Comparison of ENCODE assay signal across 10 cellular contexts in the genomic region with DNA sequence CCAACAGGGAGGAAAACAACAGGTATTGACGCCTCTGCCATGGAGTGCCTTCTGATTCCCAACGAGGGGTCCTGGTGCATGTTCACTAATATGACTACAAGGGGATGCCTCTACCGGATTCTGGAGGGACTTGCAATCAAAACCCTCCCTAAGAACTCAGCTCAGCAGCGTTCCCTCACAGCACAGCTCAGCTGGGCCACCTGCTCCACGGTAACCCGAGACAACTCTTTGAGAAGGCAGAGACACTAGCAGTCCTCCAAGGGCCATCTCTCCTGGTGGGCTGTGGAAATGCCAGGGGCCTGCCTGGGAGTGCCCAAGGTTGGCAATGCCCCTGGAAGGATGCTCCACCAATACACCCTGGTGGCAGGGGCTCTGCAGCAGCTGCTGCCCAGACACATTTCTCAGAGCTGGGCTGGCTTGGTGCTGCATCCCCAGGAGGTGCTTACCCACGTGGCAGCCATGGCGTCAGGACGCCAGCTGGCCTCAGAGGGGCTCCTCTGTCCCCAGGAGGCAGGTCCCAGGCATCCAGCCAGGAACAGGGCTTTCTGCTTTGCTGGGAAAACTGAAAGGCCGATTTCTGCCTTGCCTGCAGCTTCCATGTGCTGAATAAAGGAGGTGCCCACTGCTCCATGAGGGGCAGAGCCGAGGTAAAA. TPM values are rescaled to one million over a fixed set of nuclear protein-coding genes. Genes with fewer than 3 reads are reported as not detected.
DNase-seq lines count a peak whose midpoint lies in the region; ATAC-seq, FAIRE-seq and TF ChIP-seq lines count a peak whose summit lies in the region.
"Had no signal": no experiment of that assay in that cellular context is flagged by ENCODE, and none has a peak within 500 bp of the region (broad histone marks: within the 10 kb centered on the region; RNA-seq: fewer than 3 reads in every experiment).

No MANE protein-coding gene starts in this region.

- peaks cover 5% of the 10 kb centered on the region for H3K79me1 ChIP-seq in H1 (ENCODE audit: low read depth, low read length)

- H2BK120ac ChIP-seq in H1 (replicated peaks; ENCODE audit: low read depth, low read length): no peak overlapping the region

- no peak overlapping the region for H2AFZ ChIP-seq in H1 (ENCODE audit: low read length)
- no peak overlapping the region for H2AFZ ChIP-seq in osteoblast (ENCODE audit: low read length)

- H2BK12ac ChIP-seq in H1 (ENCODE audit: low read depth, low read length): peak overlapping the region; percentile 77; the same call in 1 of the 2 replicates

- H3K36me3 ChIP-seq in H1 (ENCODE audit: control insufficient read depth in 2 of 4, insufficient read depth in 4 of 4, low read length in 3 of 4) (no peaks in the 10 kb centered on the region), osteoblast (ENCODE audit: insufficient read depth, low read length) (no peaks in the 10 kb centered on the region)
- H3K36me3 ChIP-seq in effector memory CD4-positive, alpha-beta T cell (ENCODE audit: control insufficient read depth, insufficient read depth, low read length): no peaks in the 10 kb centered on the region
- H3K36me3 ChIP-seq: MG63 had no signal

- H3K4me2 ChIP-seq in H1 (ENCODE audit: insufficient read depth in 1 of 2, low read depth in 2 of 2, low read length in 2 of 2) (peak overlapping the region in 1 of 2 experiments; percentile 10; a peak in 1 of 4 replicates), osteoblast (ENCODE audit: insufficient read depth, low read length) (no peak overlapping the region)

- H3K18ac ChIP-seq in H1 (ENCODE audit: extremely low read depth, low read length): peak overlapping the region; percentile 17; the same call in 1 of the 2 replicates

- TF ChIP-seq EP300 in H1 (IDR thresholded peaks at IDR 0.05; ENCODE audit: borderline replicate concordance in 1 of 2, low read depth in 2 of 2, low read length in 2 of 2): no peak

- no peak for ATAC-seq in HG02610 (IDR thresholded peaks at IDR 0.05; ENCODE audit: unreplicated experiment)

- peak overlapping the region; percentile 47; the same call in 1 of the 2 replicates for H2AK5ac ChIP-seq in H1 (ENCODE audit: low read depth, low read length)

- H4K8ac ChIP-seq in H1 (ENCODE audit: extremely low read depth, insufficient read depth, low read length): no peak overlapping the region; the same call in 1 of the 2 replicates

- H3K23ac ChIP-seq in H1 (ENCODE audit: insufficient read length): no peak overlapping the region

- H3K4me1 ChIP-seq in H1 (replicated peaks in 1 of 4; ENCODE audit: control insufficient read depth in 3 of 4, insufficient read depth in 4 of 4, low read length in 3 of 4): peaks cover 0 to 21% (median 16%) of the 10 kb centered on the region in 4 experiments; a peak in 6 of 7 replicates
- H3K4me1 ChIP-seq in osteoblast (ENCODE audit: insufficient read depth, low read length): no peaks in the 10 kb centered on the region
- no peaks in the 10 kb centered on the region for H3K4me1 ChIP-seq in effector memory CD4-positive, alpha-beta T cell (ENCODE audit: control insufficient read depth, insufficient read depth, low read length, poor library complexity, severe bottlenecking)

- H3K14ac ChIP-seq in H1 (ENCODE audit: insufficient read length): no peak overlapping the region

- TF ChIP-seq CTCF in H1 (IDR thresholded peaks at IDR 0.05; ENCODE audit: control extremely low read depth in 1 of 3, insufficient read depth in 1 of 3, low read depth in 1 of 3, low read length in 3 of 3): no peak
- no peak for TF ChIP-seq CTCF in osteoblast (IDR thresholded peaks at IDR 0.05; ENCODE audit: extremely low read depth, low read depth, low read length)

- TF ChIP-seq POLR2A in H1 (IDR thresholded peaks at IDR 0.05; ENCODE audit: control extremely low read depth in 1 of 2, low read depth in 2 of 2, low read length in 2 of 2) (no peak), GM12892 (IDR thresholded peaks at IDR 0.05; ENCODE audit: low read depth, low read length) (no peak)

- no peaks in the 10 kb centered on the region for H3K9me3 ChIP-seq in H1 (ENCODE audit: insufficient read depth in 2 of 2, low read depth in 1 of 2, low read length in 1 of 2)
- H3K9me3 ChIP-seq in osteoblast (ENCODE audit: low read depth, low read length): no peaks in the 10 kb centered on the region
- no peaks in the 10 kb centered on the region for H3K9me3 ChIP-seq in effector memory CD4-positive, alpha-beta T cell (ENCODE audit: control insufficient read depth, low read length)
- H3K9me3 ChIP-seq: MG63 had no signal

- peak overlapping the region; percentile 95; the same call in 1 of the 2 replicates for H2BK15ac ChIP-seq in H1 (ENCODE audit: low read length)

- H3K27me3 ChIP-seq in H1 (replicated peaks in 1 of 4; ENCODE audit: control insufficient read depth in 3 of 4, extremely low read depth in 1 of 4, insufficient read depth in 3 of 4, low read length in 3 of 4) (no peaks in the 10 kb centered on the region), osteoblast (ENCODE audit: insufficient read depth, low read length) (no peaks in the 10 kb centered on the region)
- no peaks in the 10 kb centered on the region for H3K27me3 ChIP-seq in effector memory CD4-positive, alpha-beta T cell (replicated peaks; ENCODE audit: control insufficient read depth, insufficient read depth, low read length, poor library complexity, severe bottlenecking)
- H3K27me3 ChIP-seq: MG63 had no signal

- POLR2A ChIA-PET in H1 (lab: Charles Lee; ENCODE audit: partially characterized antibody): interaction anchor here (0.7 to 1.9 kb wide), 9 partner anchors 13 to 94 kb away, joined by 3 to 6 read pairs (median 3); a partner anchor contains a TSS

- H4K91ac ChIP-seq in H1 (replicated peaks; ENCODE audit: insufficient read length, low read length): peak overlapping the region; percentile 57

- H3K79me2 ChIP-seq in H1 (ENCODE audit: control insufficient read depth in 1 of 2, insufficient read depth in 2 of 2, low read length in 2 of 2) (peaks cover 3 to 8% of the 10 kb centered on the region in 2 experiments; a peak in 1 of 4 replicates), osteoblast (ENCODE audit: insufficient read depth, low read length) (peaks cover 2% of the 10 kb centered on the region)

- H3K27ac ChIP-seq in H1 (ENCODE audit: low read depth, low read length) (peak overlapping the region; percentile 13; the same call in 1 of the 2 replicates), osteoblast (ENCODE audit: low read depth, low read length) (no peak overlapping the region)
- H3K27ac ChIP-seq in effector memory CD4-positive, alpha-beta T cell (ENCODE audit: insufficient read depth, low read length, poor library complexity, severe bottlenecking): no peak overlapping the region

- DNase-seq in DMS79 treated with DMSO at 0.1 percent for 48 hours (lab: John Stamatoyannopoulos, UW): peak; percentile 75
- peak; percentile 98 for DNase-seq in NCI-H345 (lab: John Stamatoyannopoulos, UW)
- DNase-seq in H1 (ENCODE audit: low read depth in 1 of 2, low spot score in 2 of 2): peak in 1 of 2 experiments; percentile 62
- peak; percentile 77 for DNase-seq in osteoblast (ENCODE audit: insufficient read length, low spot score, missing footprints)
- no peak for DNase-seq in effector memory CD4-positive, alpha-beta T cell
- no peak for DNase-seq in GM12892 (ENCODE audit: insufficient read length)
- DNase-seq in stimulated activated CD4-positive, alpha-beta T cell treated with anti-CD3 and anti-CD28 coated beads, Interleukin-15, amount 100 ng/mL, for 24 hours: no peak
- DNase-seq: MG63; stimulated activated CD8-positive, alpha-beta memory T cell treated with anti-CD3 and anti-CD28 coated beads, Interleukin-4, amount 100 ng/mL, for 48 hours had no signal

- peak overlapping the region; percentile 52; the same call in 1 of the 2 replicates for H2BK20ac ChIP-seq in H1 (ENCODE audit: low read length)

- whole genome bisulfite sequencing in H1 (ENCODE audit: extremely low coverage in 1 of 2, insufficient coverage in 1 of 2, insufficient read length in 1 of 2, insufficient replicate concordance in 2 of 2, low coverage in 1 of 2, low lambda C conversion rate in 2 of 2, missing lambda C conversion rate in 1 of 2), 2 experiments: 74% methylated on average over 11 of the region's 11 CpGs; no CpG with 5 or more reads in 1 of the 2 experiments

- no peak overlapping the region for H3K4ac ChIP-seq in H1 (replicated peaks; ENCODE audit: insufficient read length, low read depth, low read length)

- no peak overlapping the region; a peak in 2 of 7 replicates for H3K9ac ChIP-seq in H1 (replicated peaks in 1 of 4; ENCODE audit: extremely low read depth in 1 of 4, low read depth in 3 of 4, low read length in 3 of 4)

- H3K4me3 ChIP-seq in H1 (ENCODE audit: extremely low read depth in 1 of 4, insufficient read depth in 2 of 4, low read depth in 3 of 4, low read length in 4 of 4) (no peak overlapping the region), osteoblast (ENCODE audit: insufficient read depth, low read length) (no peak overlapping the region)
- no peak overlapping the region for H3K4me3 ChIP-seq in effector memory CD4-positive, alpha-beta T cell (ENCODE audit: insufficient read depth, low read depth, low read length, poor library complexity, severe bottlenecking)
- H3K4me3 ChIP-seq: MG63 had no signal

- H2BK5ac ChIP-seq in H1 (ENCODE audit: low read depth, low read length): peak overlapping the region; percentile 37; the same call in 1 of the 2 replicates

- H4K20me1 ChIP-seq in H1 (replicated peaks in 1 of 2; ENCODE audit: control insufficient read depth in 1 of 2, insufficient read depth in 2 of 2, low read length in 2 of 2): peaks cover 4 to 11% of the 10 kb centered on the region in 2 experiments
- H4K20me1 ChIP-seq in osteoblast (ENCODE audit: insufficient read depth, low read length): peaks cover 11% of the 10 kb centered on the region

- no peak overlapping the region for H3K56ac ChIP-seq in H1 (replicated peaks; ENCODE audit: insufficient read length, low read depth, low read length)

- no peak overlapping the region for H4K5ac ChIP-seq in H1 (ENCODE audit: insufficient read length, low read depth, low read length)

- no peak for TF ChIP-seq RAD21 in H1 (IDR thresholded peaks at IDR 0.05 in 1 of 2, conservative IDR thresholded peaks at IDR 0.05 in 1 of 2; ENCODE audit: low read depth in 2 of 2, low read length in 2 of 2)

- no peak for FAIRE-seq in H1 (lab: Jason Lieb, UNC)
- no peak for FAIRE-seq in GM12892 (lab: Jason Lieb, UNC)

- H3K23me2 ChIP-seq in H1 (ENCODE audit: low read depth, low read length): no peaks in the 10 kb centered on the region

- CTCF ChIA-PET in H1 (lab: Charles Lee; ENCODE audit: partially characterized antibody): interaction anchor here (1.1 to 35.4 kb wide), 6 partner anchors 13 to 102 kb away, joined by 3 to 968 read pairs (median 23); a partner anchor contains a TSS

RNA-seq across cellular contexts. Expression of a gene that starts 16.5 kb away (rescaled TPM):
- 73.7 and 76.3 TPM in 2 replicates for total RNA-seq in H1 (2021; fragmentation: NEBNext Ultra II Directional; extraction: Animal tissue kit (Norgen Biotek cat#: 25700))
- polyA plus RNA-seq in H1 (2011; rRNA removed): 56.6 and 91.0 TPM in 2 replicates
- polyA plus RNA-seq in H1 (2011; cell fraction: cytosol; rRNA removed): 30.3 TPM
- 56.4 TPM for polyA plus RNA-seq in H1 (2011; cell fraction: nucleus; rRNA removed)
- 63.4 to 93.4 TPM (median 83.5 TPM) in 4 replicates for polyA plus RNA-seq in H1 (2012, experiment 1 of 2)
- 84.1 TPM for polyA plus RNA-seq in H1 (2012, experiment 2 of 2)
- 34.2 TPM for polyA plus RNA-seq in H1 (2013, experiment 1 of 2)
- 34.4 TPM for polyA plus RNA-seq in H1 (2013, experiment 2 of 2)
- polyA minus RNA-seq in H1 (2011; rRNA and poly(A)+ RNA removed): 28.0 and 32.6 TPM in 2 replicates
- 24.1 TPM for polyA minus RNA-seq in H1 (2011; cell fraction: cytosol; rRNA and poly(A)+ RNA removed)
- 26.3 TPM for polyA minus RNA-seq in H1 (2011; cell fraction: nucleus; rRNA and poly(A)+ RNA removed)
- 10.5 and 13.6 TPM in 2 replicates for total RNA-seq in osteoblast
- polyA plus RNA-seq in GM12892 (2012; ENCODE audit: missing spikeins): 3.3 TPM

RNA-seq across cellular contexts. Expression of a gene that starts 34.0 kb away (rescaled TPM):
- total RNA-seq in H1 (2021; fragmentation: NEBNext Ultra II Directional; extraction: Animal tissue kit (Norgen Biotek cat#: 25700)): 1.3 and 1.6 TPM in 2 replicates
- polyA plus RNA-seq in H1 (2011; rRNA removed): 1.0 and 1.8 TPM in 2 replicates
- 0.97 TPM for polyA plus RNA-seq in H1 (2011; cell fraction: cytosol; rRNA removed)
- polyA plus RNA-seq in H1 (2011; cell fraction: nucleus; rRNA removed): 2.1 TPM
- polyA plus RNA-seq in H1 (2012, experiment 1 of 2): 1.4 to 2.0 TPM (median 1.5 TPM) in 4 replicates
- 1.1 TPM for polyA plus RNA-seq in H1 (2012, experiment 2 of 2)
- 0.67 TPM for polyA plus RNA-seq in H1 (2013, experiment 1 of 2)
- 0.72 TPM for polyA plus RNA-seq in H1 (2013, experiment 2 of 2)
- polyA minus RNA-seq in H1 (2011; rRNA and poly(A)+ RNA removed): 1.4 and 1.6 TPM in 2 replicates
- polyA minus RNA-seq in H1 (2011; cell fraction: cytosol; rRNA and poly(A)+ RNA removed): 1.5 TPM
- polyA minus RNA-seq in H1 (2011; cell fraction: nucleus; rRNA and poly(A)+ RNA removed): 1.9 TPM
- total RNA-seq in osteoblast: under 0.01 TPM in 1 of 2 replicates, not detected in the other
- not detected for polyA plus RNA-seq in GM12892 (2012; ENCODE audit: missing spikeins)

RNA-seq across cellular contexts. Expression of a gene that starts 45.9 kb away (rescaled TPM):
- total RNA-seq in H1 (2021; fragmentation: NEBNext Ultra II Directional; extraction: Animal tissue kit (Norgen Biotek cat#: 25700)): 45.6 and 48.4 TPM in 2 replicates
- polyA plus RNA-seq in H1 (2011; rRNA removed): 33.7 and 36.5 TPM in 2 replicates
- polyA plus RNA-seq in H1 (2011; cell fraction: cytosol; rRNA removed): 43.5 TPM
- 39.8 TPM for polyA plus RNA-seq in H1 (2011; cell fraction: nucleus; rRNA removed)
- 43.6 to 48.5 TPM (median 44.9 TPM) in 4 replicates for polyA plus RNA-seq in H1 (2012, experiment 1 of 2)
- polyA plus RNA-seq in H1 (2012, experiment 2 of 2): 35.4 TPM
- 31.2 TPM for polyA plus RNA-seq in H1 (2013, experiment 1 of 2)
- polyA plus RNA-seq in H1 (2013, experiment 2 of 2): 28.8 TPM
- polyA minus RNA-seq in H1 (2011; rRNA and poly(A)+ RNA removed): 33.6 and 42.8 TPM in 2 replicates
- polyA minus RNA-seq in H1 (2011; cell fraction: cytosol; rRNA and poly(A)+ RNA removed): 16.3 TPM
- polyA minus RNA-seq in H1 (2011; cell fraction: nucleus; rRNA and poly(A)+ RNA removed): 17.1 TPM
- total RNA-seq in osteoblast: 39.4 and 44.5 TPM in 2 replicates
- polyA plus RNA-seq in GM12892 (2012; ENCODE audit: missing spikeins): 25.8 TPM

RNA-seq across cellular contexts. Expression of a gene that starts 47.7 kb away (rescaled TPM):
- 66.8 and 72.5 TPM in 2 replicates for total RNA-seq in H1 (2021; fragmentation: NEBNext Ultra II Directional; extraction: Animal tissue kit (Norgen Biotek cat#: 25700))
- 143 and 196 TPM in 2 replicates for polyA plus RNA-seq in H1 (2011; rRNA removed)
- 148 TPM for polyA plus RNA-seq in H1 (2011; cell fraction: cytosol; rRNA removed)
- 106 TPM for polyA plus RNA-seq in H1 (2011; cell fraction: nucleus; rRNA removed)
- 63.8 to 98.0 TPM (median 91.2 TPM) in 4 replicates for polyA plus RNA-seq in H1 (2012, experiment 1 of 2)
- 136 TPM for polyA plus RNA-seq in H1 (2012, experiment 2 of 2)
- 60.8 TPM for polyA plus RNA-seq in H1 (2013, experiment 1 of 2)
- polyA plus RNA-seq in H1 (2013, experiment 2 of 2): 64.5 TPM
- polyA minus RNA-seq in H1 (2011; rRNA and poly(A)+ RNA removed): 72.7 and 89.1 TPM in 2 replicates
- 55.3 TPM for polyA minus RNA-seq in H1 (2011; cell fraction: cytosol; rRNA and poly(A)+ RNA removed)
- 63.2 TPM for polyA minus RNA-seq in H1 (2011; cell fraction: nucleus; rRNA and poly(A)+ RNA removed)
- total RNA-seq in osteoblast: 71.0 and 90.5 TPM in 2 replicates
- 45.9 TPM for polyA plus RNA-seq in GM12892 (2012; ENCODE audit: missing spikeins)

Comparison
In these comparisons a context has a peak if more than half of its experiments do, and no peak if none do; other contexts are left out.
1. DNase-seq: peak in DMS79 treated with DMSO at 0.1 percent for 48 hours (single experiment), NCI-H345 (single experiment) and osteoblast (single experiment); none in effector memory CD4-positive, alpha-beta T cell (0 of 3), GM12892 (single experiment) and stimulated activated CD4-positive, alpha-beta T cell treated with anti-CD3 and anti-CD28 coated beads, Interleukin-15, amount 100 ng/mL, for 24 hours (single experiment).